1 cellular context compared by ENCODE assay signal in genomic region chr2:206713770-206714169, GRCh38.
TF ChIP-seq lines count a peak whose summit lies in the region.

No MANE protein-coding gene starts in this region.

TF ChIP-seq in HepG2, 621 proteins besides CTCF, POLR2A, EP300 and RAD21 (continued from another document):
- no peak for TF ChIP-seq TRIM24 (CRISPR knock-in tag; IDR thresholded peaks at IDR 0.05)
- TF ChIP-seq LBX2 (CRISPR knock-in tag; IDR thresholded peaks at IDR 0.05; ENCODE audit: borderline replicate concordance): no peak
- TF ChIP-seq ZNF710 (CRISPR knock-in tag; IDR thresholded peaks at IDR 0.05; ENCODE audit: borderline replicate concordance): no peak
- no peak for TF ChIP-seq RFX1 (IDR thresholded peaks at IDR 0.05)
- TF ChIP-seq ZNF317 (CRISPR knock-in tag; IDR thresholded peaks at IDR 0.05): no peak
- TF ChIP-seq ZNF790 (CRISPR knock-in tag; IDR thresholded peaks at IDR 0.05; ENCODE audit: borderline replicate concordance): no peak
- no peak for TF ChIP-seq MEIS1 (CRISPR knock-in tag; IDR thresholded peaks at IDR 0.05; ENCODE audit: borderline replicate concordance)
- no peak for TF ChIP-seq ZNF776 (CRISPR knock-in tag; IDR thresholded peaks at IDR 0.05)
- no peak for TF ChIP-seq ZFP36L2 (CRISPR knock-in tag; IDR thresholded peaks at IDR 0.05)
- TF ChIP-seq HOXD1 (CRISPR knock-in tag; IDR thresholded peaks at IDR 0.05): no peak
- TF ChIP-seq PPARG (CRISPR knock-in tag; conservative IDR thresholded peaks at IDR 0.05): no peak
